In genomic region chr22:35638408-35638807, GRCh38 we compare ENCODE assay signal across 11 cellular contexts. TPM values are rescaled to one million over a fixed set of nuclear protein-coding genes. Genes with fewer than 3 reads are reported as not detected.
A peak's percentile ranks its signal among the peaks of the same experiment; 100 is the strongest.
DNase-seq lines count a peak whose midpoint lies in the region; ATAC-seq and TF ChIP-seq lines count a peak whose summit lies in the region.
"Had no signal": no experiment of that assay in that cellular context is flagged by ENCODE, and none has a peak within 500 bp of the region (broad histone marks: within the 10 kb centered on the region; RNA-seq: fewer than 3 reads in every experiment).

No MANE protein-coding gene starts in this region.

- intact Hi-C loops in aorta (cut with DNase I), result loop anchor here in 1 of 2 donors (10.0 kb wide), 1 partner anchor 206 kb away; no protein-coding TSS in a partner anchor

- H3K4me1 ChIP-seq in adipocyte (ENCODE audit: control insufficient read depth, insufficient read depth, low read length), result peaks cover 39% of the 10 kb centered on the region
- H3K4me1 ChIP-seq in aorta (ENCODE audit: control insufficient read depth in 1 of 2, insufficient read depth in 2 of 2, low read length in 2 of 2), result no peaks in the 10 kb centered on the region

- peak overlapping the region; percentile 91 for H3K9ac ChIP-seq in adipocyte (ENCODE audit: low read length)

- WGBS in aorta, 2 donors, result 3 to 9% methylated on average over 13 of the region's 13 CpGs

- DNase-seq in adipocyte (ENCODE audit: low read depth), result peak; percentile 92
- peak; percentile 46 for DNase-seq in globus pallidus (ENCODE audit: low spot score)
- DNase-seq in nephron progenitor cell, result no peak
- peak; percentile 87 to 94 for DNase-seq in aorta
- DNase-seq in germinal center (ENCODE audit: low spot score), result no peak
- DNase-seq in NOMO-1 treated with dmso at 0.1 percent for 144 hours (lab: John Stamatoyannopoulos, UW; ENCODE audit: unreplicated experiment), result no peak
- DNase-seq in NCI-H2171 (lab: John Stamatoyannopoulos, UW), result no peak
- DNase-seq: NCI-H226, WERI-Rb-1 had no signal

- ATAC-seq in aorta (ENCODE audit: low FRiP score), result peak; percentile 91
- ATAC-seq: natural killer cell treated with Interleukin-12 subunit alpha and Interleukin-12 subunit beta and Interleukin-15 and Interleukin-18, amount 100 ng/mL, for 72 hours; stimulated activated memory B cell treated with anti-CD40 and anti-IgM and Interleukin-4, amounts not matched to agents 10 μg/mL and 1 μg/mL and 100 μg/mL, for 72 hours had no signal

- no peak overlapping the region for H3K4me3 Mint-ChIP-seq in nephron progenitor cell
- H3K4me3 Mint-ChIP-seq: natural killer cell treated with Interleukin-12 subunit alpha and Interleukin-12 subunit beta and Interleukin-15 and Interleukin-18, amount 100 ng/mL, for 72 hours; stimulated activated memory B cell treated with anti-CD40 and anti-IgM and Interleukin-4, amounts not matched to agents 10 μg/mL and 1 μg/mL and 100 μg/mL, for 72 hours had no signal

- H3K27ac Mint-ChIP-seq in nephron progenitor cell, result peak overlapping the region; percentile 69
- H3K27ac Mint-ChIP-seq: stimulated activated memory B cell treated with anti-CD40 and anti-IgM and Interleukin-4, amounts not matched to agents 10 μg/mL and 1 μg/mL and 100 μg/mL, for 72 hours had no signal

- peaks cover 2% of the 10 kb centered on the region for H3K9me3 Mint-ChIP-seq in nephron progenitor cell
- H3K9me3 Mint-ChIP-seq: natural killer cell treated with Interleukin-12 subunit alpha and Interleukin-12 subunit beta and Interleukin-15 and Interleukin-18, amount 100 ng/mL, for 72 hours had no signal

- H3K9me3 ChIP-seq in adipocyte (ENCODE audit: control insufficient read depth, low read length) (no peaks in the 10 kb centered on the region), aorta (ENCODE audit: control insufficient read depth, low read length) (no peaks in the 10 kb centered on the region)

- H3K27ac ChIP-seq in aorta (ENCODE audit: low read depth in 1 of 2, low read length in 2 of 2), result peak overlapping the region; percentile 87
- H3K27ac ChIP-seq: WERI-Rb-1 had no signal

- no peak for TF ChIP-seq CTCF in nephron progenitor cell (IDR thresholded peaks at IDR 0.05)

- H3K27me3 ChIP-seq in adipocyte (replicated peaks; ENCODE audit: control insufficient read depth, insufficient read depth, low read length) (no peaks in the 10 kb centered on the region), aorta (ENCODE audit: control insufficient read depth in 1 of 2, insufficient read depth in 2 of 2, low read length in 1 of 2) (no peaks in the 10 kb centered on the region)

- H3K27me3 Mint-ChIP-seq in nephron progenitor cell (ENCODE audit: low read depth, poor library complexity), result peaks cover 19% of the 10 kb centered on the region

- peaks cover 30% of the 10 kb centered on the region for H3K4me1 Mint-ChIP-seq in nephron progenitor cell
- H3K4me1 Mint-ChIP-seq: stimulated activated memory B cell treated with anti-CD40 and anti-IgM and Interleukin-4, amounts not matched to agents 10 μg/mL and 1 μg/mL and 100 μg/mL, for 72 hours had no signal

- H3K36me3 ChIP-seq in adipocyte (ENCODE audit: control insufficient read depth, insufficient read depth, low read length, severe bottlenecking) (no peaks in the 10 kb centered on the region), aorta (ENCODE audit: control insufficient read depth in 1 of 2, insufficient read depth in 2 of 2, low read length in 1 of 2) (no peaks in the 10 kb centered on the region)
- H3K36me3 ChIP-seq: WERI-Rb-1 had no signal

- H3K36me3 Mint-ChIP-seq in nephron progenitor cell (ENCODE audit: low read depth), result no peaks in the 10 kb centered on the region
- H3K36me3 Mint-ChIP-seq: natural killer cell treated with Interleukin-12 subunit alpha and Interleukin-12 subunit beta and Interleukin-15 and Interleukin-18, amount 100 ng/mL, for 72 hours; stimulated activated memory B cell treated with anti-CD40 and anti-IgM and Interleukin-4, amounts not matched to agents 10 μg/mL and 1 μg/mL and 100 μg/mL, for 72 hours had no signal

- H3K4me3 ChIP-seq in adipocyte (ENCODE audit: low read length) (peak overlapping the region; percentile 43), aorta (ENCODE audit: low read length in 2 of 2) (no peak overlapping the region)

RNA-seq across cellular contexts. Expression of gene APOL6, which starts 9.8 kb away (rescaled TPM):
- total RNA-seq in aorta, result 10 to 100 TPM; 12.4 to 19.0 TPM
- 1 to 10 TPM; 5.0 to 8.4 TPM for polyA plus RNA-seq in aorta

RNA-seq across cellular contexts. Expression of gene MB, which starts 21.3 kb away (rescaled TPM):
- total RNA-seq in aorta, result not detected
- polyA plus RNA-seq in aorta, result 10 to 100 TPM in 1 of 2 donors, 1 to 10 TPM in 1; 2.8 to 24.7 TPM
- total RNA-seq: natural killer cell treated with Interleukin-12 subunit alpha and Interleukin-12 subunit beta and Interleukin-15 and Interleukin-18, amount 100 ng/mL, for 72 hours had no signal

Comparison
In these comparisons a context has a peak if more than half of its experiments do, and no peak if none do; other contexts are left out.
1. DNase-seq: peak in adipocyte (single experiment), globus pallidus (single experiment) and aorta (2 of 2); none in nephron progenitor cell (single experiment), germinal center (single experiment), NOMO-1 treated with dmso at 0.1 percent for 144 hours (single experiment) and NCI-H2171 (single experiment).